Comparison of ENCODE assay signal across 11 cellular contexts in the genomic region with DNA sequence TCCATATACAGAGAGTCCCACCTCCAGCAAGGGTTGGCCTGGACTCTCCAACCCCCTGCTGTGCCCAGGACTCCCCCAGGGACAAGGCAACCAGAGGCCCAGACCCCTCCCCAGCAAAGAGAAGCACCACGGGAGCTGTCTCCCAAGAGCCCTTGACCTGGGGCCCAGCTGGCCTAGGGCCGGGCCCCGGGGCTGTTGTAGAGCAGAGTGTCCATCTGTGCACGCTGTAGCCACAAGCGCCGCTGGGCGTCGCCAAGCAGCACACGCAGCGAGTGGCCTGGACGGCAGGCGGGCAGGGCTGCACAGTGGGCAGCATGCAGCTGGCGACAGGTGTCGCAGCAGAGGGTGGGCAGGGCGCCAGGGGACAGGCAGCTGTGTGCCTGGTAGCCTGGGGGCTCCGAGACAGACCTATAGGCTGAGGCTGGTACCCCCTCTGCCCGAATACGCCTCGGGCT. TPM values are rescaled to one million over a fixed set of nuclear protein-coding genes. Genes with fewer than 3 reads are reported as not detected.
DNase-seq lines count a peak whose midpoint lies in the region; ATAC-seq and TF ChIP-seq lines count a peak whose summit lies in the region.
"Had no signal": no experiment of that assay in that cellular context is flagged by ENCODE, and none has a peak within 500 bp of the region (broad histone marks: within the 10 kb centered on the region; RNA-seq: fewer than 3 reads in every experiment).

No MANE protein-coding gene starts in this region.

- TF ChIP-seq CTCF in left ventricle myocardium inferior (IDR thresholded peaks at IDR 0.05; ENCODE audit: borderline replicate concordance) = no peak
- no peak for TF ChIP-seq CTCF in ovary (IDR thresholded peaks at IDR 0.05)

- DNase-seq in Right ventricle myocardium superior = peak; percentile 46
- DNase-seq in left ventricle myocardium inferior = no peak
- DNase-seq in NT2/D1 (ENCODE audit: low read depth, low spot score) = no peak
- peak; percentile 24 to 55 (median 47) for DNase-seq in ovary
- DNase-seq: activated CD4-positive, alpha-beta T cell treated with anti-CD3 and anti-CD28 coated beads, Interleukin-2, amount 10 ng/mL, durations not matched to agents 7 days and 5 days; GM23248; stomach; SW 1271 had no signal

- peak overlapping the region; percentile 42 for H3K9ac ChIP-seq in NT2/D1 (ENCODE audit: insufficient read length, low read depth)
- H3K9ac ChIP-seq: GM23248 had no signal

- no peak for TF ChIP-seq EP300 in ovary (IDR thresholded peaks at IDR 0.05)

- H3K27me3 ChIP-seq in left ventricle myocardium inferior (ENCODE audit: low read depth) = no peaks in the 10 kb centered on the region
- no peaks in the 10 kb centered on the region for H3K27me3 ChIP-seq in NT2/D1 (ENCODE audit: insufficient read depth, insufficient read length)
- H3K27me3 ChIP-seq in ovary = no peaks in the 10 kb centered on the region
- H3K27me3 ChIP-seq: right atrium auricular region had no signal

- no peak overlapping the region for H3K27ac ChIP-seq in left ventricle myocardium inferior (replicated peaks)
- no peak overlapping the region for H3K27ac ChIP-seq in ovary
- H3K27ac ChIP-seq: GM23248, right atrium auricular region, stomach had no signal

- peaks cover 23% of the 10 kb centered on the region for H3K36me3 ChIP-seq in left ventricle myocardium inferior
- peaks cover 64% of the 10 kb centered on the region for H3K36me3 ChIP-seq in NT2/D1 (ENCODE audit: insufficient read depth, insufficient read length, low read length)
- no peaks in the 10 kb centered on the region for H3K36me3 ChIP-seq in ovary

- intact Hi-C loops in Right ventricle myocardium superior (cut with DNase I) (no loop called here), left ventricle myocardium inferior (cut with micrococcal nuclease) (no loop called here), ovary (cut with DNase I) (no loop called here)

- ATAC-seq in Right ventricle myocardium superior (ENCODE audit: poor library complexity) = no peak
- ATAC-seq in GM19467 (IDR thresholded peaks at IDR 0.05; ENCODE audit: unreplicated experiment) = no peak
- no peak for ATAC-seq in GM18861 (IDR thresholded peaks at IDR 0.05; ENCODE audit: unreplicated experiment)

- H3K4me3 ChIP-seq in left ventricle myocardium inferior = no peak overlapping the region
- no peak overlapping the region for H3K4me3 ChIP-seq in NT2/D1 (ENCODE audit: insufficient read length, low read depth)
- H3K4me3 ChIP-seq in ovary = no peak overlapping the region
- H3K4me3 ChIP-seq: GM23248, right atrium auricular region, stomach had no signal

- no peak for TF ChIP-seq POLR2A in ovary (IDR thresholded peaks at IDR 0.05)

- 71 to 86% (median 72%) methylated on average over 19 of the region's 19 CpGs for WGBS in ovary, 3 donors

- H3K9me3 ChIP-seq in left ventricle myocardium inferior (replicated peaks) (no peaks in the 10 kb centered on the region), NT2/D1 (ENCODE audit: insufficient read depth, low read length) (no peaks in the 10 kb centered on the region), ovary (no peaks in the 10 kb centered on the region)
- H3K9me3 ChIP-seq: right atrium auricular region, stomach had no signal

- H3K4me1 ChIP-seq in left ventricle myocardium inferior (peaks cover 29% of the 10 kb centered on the region), NT2/D1 (ENCODE audit: insufficient read depth, insufficient read length) (peaks cover 32% of the 10 kb centered on the region), ovary (ENCODE audit: insufficient read depth) (peaks cover 11% of the 10 kb centered on the region)

RNA-seq across cellular contexts. Expression of gene SPATA2L, which starts 4.3 kb away (rescaled TPM):
- total RNA-seq in Right ventricle myocardium superior (4.1 TPM), left ventricle myocardium inferior (2.1 TPM), ovary (10 to 100 TPM in 4 of 7 donors, 1 to 10 TPM in 3; 3.6 to 29.8 (median 11.1) TPM)
- 1 to 10 TPM in 1 of 2 donors, under 1 TPM in 1; 0.42 to 4.8 TPM for polyA plus RNA-seq in ovary

RNA-seq across cellular contexts. Expression of gene CDK10, which starts 10.7 kb away (rescaled TPM):
- total RNA-seq in Right ventricle myocardium superior (20.7 TPM), left ventricle myocardium inferior (26.7 TPM), ovary (10 to 100 TPM; 22.8 to 62.1 (median 51.9) TPM)
- polyA plus RNA-seq in ovary = 10 to 100 TPM; 16.9 to 54.5 TPM

RNA-seq across cellular contexts. Expression of gene VPS9D1, which starts 23.5 kb away (rescaled TPM):
- total RNA-seq in Right ventricle myocardium superior = 11.2 TPM
- total RNA-seq in left ventricle myocardium inferior = 12.6 TPM
- 10 to 100 TPM in 4 of 7 donors, 1 to 10 TPM in 3; 4.2 to 15.5 (median 10.0) TPM for total RNA-seq in ovary
- 1 to 10 TPM in 1 of 2 donors, under 1 TPM in 1; 0.50 to 9.7 TPM for polyA plus RNA-seq in ovary

RNA-seq across cellular contexts. Expression of gene ZNF276, which starts 24.1 kb away (rescaled TPM):
- 10.2 TPM for total RNA-seq in Right ventricle myocardium superior
- 12.9 TPM for total RNA-seq in left ventricle myocardium inferior
- 10 to 100 TPM; 21.7 to 39.9 (median 28.3) TPM for total RNA-seq in ovary
- 10 to 100 TPM in 1 of 2 donors, 1 to 10 TPM in 1; 7.1 to 25.2 TPM for polyA plus RNA-seq in ovary

RNA-seq across cellular contexts. Expression of gene SPATA33, which starts 39.6 kb away (rescaled TPM):
- total RNA-seq in Right ventricle myocardium superior (1.9 TPM), left ventricle myocardium inferior (3.6 TPM), ovary (1 to 10 TPM; 1.5 to 8.2 (median 5.8) TPM)
- polyA plus RNA-seq in ovary = 1 to 10 TPM; 3.4 to 3.7 TPM

Comparison
In these comparisons a context has a peak if more than half of its experiments do, and no peak if none do; other contexts are left out.
1. DNase-seq: peak in Right ventricle myocardium superior (single experiment) and ovary (5 of 5); none in left ventricle myocardium inferior (single experiment) and NT2/D1 (single experiment).